ENCODE assay signal across 8 cellular contexts in genomic region chr15:42548258-42549051, GRCh38. TPM values are rescaled to one million over a fixed set of nuclear protein-coding genes. Genes with fewer than 3 reads are reported as not detected.
DNase-seq lines count a peak whose midpoint lies in the region; FAIRE-seq lines count a peak whose summit lies in the region.

Gene HAUS2, plus strand, starts transcription at chr15:42548838. Its CDS starts 35 bp downstream, at chr15:42548873.
Gene LRRC57, minus strand, starts transcription at chr15:42548793. Its CDS starts 359 bp downstream, at chr15:42548434.

- H2AFZ ChIP-seq in neuronal stem cell (ENCODE audit: low read length): peak within 1 kb of the TSS; percentile 97

- peak within 1 kb of the TSS; percentile 99 for H3K23ac ChIP-seq in neuronal stem cell (ENCODE audit: low read depth, low read length, poor library complexity)

- H3K18ac ChIP-seq in neuronal stem cell (ENCODE audit: low read length): peak within 1 kb of the TSS; percentile 95

- H2BK120ac ChIP-seq in neuronal stem cell (ENCODE audit: low read depth, low read length): no peak within 1 kb of the TSS

- DNase-seq in ELF-1 (ENCODE audit: low read depth, low spot score): peak; percentile 95
- DNase-seq in GOT3 (lab: John Stamatoyannopoulos, UW): peak; percentile 62
- DNase-seq in LoVo (ENCODE audit: low spot score): peak; percentile 95
- DNase-seq in SJSA1 (ENCODE audit: low read depth in 1 of 2, low spot score in 2 of 2): peak; percentile 89 to 93
- DNase-seq in activated naive CD4-positive, alpha-beta T cell (lab: John Stamatoyannopoulos, UW): peak; percentile 70 to 78 (median 70)
- DNase-seq in frontal cortex (ENCODE audit: low spot score in 2 of 2): peak; percentile 82 to 91
- DNase-seq in neuronal stem cell (ENCODE audit: low spot score): peak; percentile 91

- peak within 1 kb of the TSS; percentile 10 for H4K8ac ChIP-seq in neuronal stem cell (ENCODE audit: low read depth, low read length)

- no CpG with 5 or more reads among the region's 71 CpGs for WGBS in neuronal stem cell (ENCODE audit: extremely low coverage in 2 of 2, insufficient read length in 2 of 2, insufficient replicate concordance in 1 of 2), 2 donors

- no peak within 1 kb of the TSS for H3K14ac ChIP-seq in neuronal stem cell (ENCODE audit: low read length)

- H3K4me2 ChIP-seq in neuronal stem cell (ENCODE audit: insufficient read depth, low read length, poor library complexity, severe bottlenecking): peak within 1 kb of the TSS; percentile 76

- H4K91ac ChIP-seq in neuronal stem cell (ENCODE audit: low read depth, low read length, poor library complexity): no peak within 1 kb of the TSS

- peak within 1 kb of the TSS; percentile 27 for H2BK5ac ChIP-seq in neuronal stem cell (ENCODE audit: low read length)

- no peaks in the 10 kb centered on the region; the same call in 1 of the 2 replicates for H3K9me3 ChIP-seq in SJSA1 (replicated peaks)
- H3K9me3 ChIP-seq in neuronal stem cell (replicated peaks in 1 of 2; ENCODE audit: control insufficient read depth in 2 of 2, insufficient read depth in 1 of 2, low read depth in 1 of 2, low read length in 2 of 2): no peaks in the 10 kb centered on the region
- H3K9me3 ChIP-seq in subcutaneous abdominal adipose tissue (ENCODE audit: control insufficient read depth in 5 of 5, low read length in 5 of 5): no peaks in the 10 kb centered on the region

- H2AK5ac ChIP-seq in neuronal stem cell (ENCODE audit: low read depth, low read length): no peak within 1 kb of the TSS

- H3K27ac ChIP-seq in SJSA1 (peak within 1 kb of the TSS; percentile 79), neuronal stem cell (replicated peaks; ENCODE audit: low read length) (peak within 1 kb of the TSS; percentile 62), subcutaneous abdominal adipose tissue (ENCODE audit: low read depth, low read length) (peak within 1 kb of the TSS; percentile 89)

- H3K4me1 ChIP-seq in SJSA1 (replicated peaks) (peaks cover 13% of the 10 kb centered on the region; the same call in 1 of the 2 replicates), neuronal stem cell (ENCODE audit: control insufficient read depth in 2 of 2, insufficient read depth in 1 of 2, low read depth in 1 of 2, low read length in 2 of 2) (peaks cover 2 to 12% of the 10 kb centered on the region in 2 donors), subcutaneous abdominal adipose tissue (ENCODE audit: control insufficient read depth in 5 of 5, insufficient read depth in 5 of 5, low read length in 5 of 5) (peaks cover 0 to 29% (median 20%) of the 10 kb centered on the region in 5 donors)

- FAIRE-seq in frontal cortex (lab: Jason Lieb, UNC): no peak

- H3K27me3 ChIP-seq in SJSA1 (replicated peaks) (no peaks in the 10 kb centered on the region), neuronal stem cell (ENCODE audit: control insufficient read depth in 3 of 3, insufficient read depth in 3 of 3, low read depth in 1 of 3, low read length in 3 of 3) (no peaks in the 10 kb centered on the region), subcutaneous abdominal adipose tissue (ENCODE audit: control insufficient read depth in 5 of 5, insufficient read depth in 4 of 5, low read length in 5 of 5) (no peaks in the 10 kb centered on the region)

- H3K4ac ChIP-seq in neuronal stem cell (ENCODE audit: low read length): no peak within 1 kb of the TSS

- H3K9ac ChIP-seq in neuronal stem cell (ENCODE audit: low read depth, low read length, poor library complexity): peak within 1 kb of the TSS; percentile 86
- peak within 1 kb of the TSS; percentile 92 to 99 (median 97) for H3K9ac ChIP-seq in subcutaneous abdominal adipose tissue (ENCODE audit: low read length in 5 of 5)

- H3K79me1 ChIP-seq in neuronal stem cell (ENCODE audit: low read depth, low read length): peaks cover 3% of the 10 kb centered on the region

- no peak within 1 kb of the TSS for H2BK12ac ChIP-seq in neuronal stem cell (ENCODE audit: low read length)

- H3K36me3 ChIP-seq in SJSA1: peaks cover 51% of the 10 kb centered on the region
- H3K36me3 ChIP-seq in neuronal stem cell (replicated peaks in 1 of 2; ENCODE audit: control insufficient read depth in 2 of 2, insufficient read depth in 2 of 2, low read length in 2 of 2): peaks cover 0 to 55% of the 10 kb centered on the region in 2 donors
- peaks cover 13 to 21% (median 16%) of the 10 kb centered on the region in 5 donors for H3K36me3 ChIP-seq in subcutaneous abdominal adipose tissue (ENCODE audit: control insufficient read depth in 5 of 5, insufficient read depth in 5 of 5, low read length in 5 of 5)

- peak within 1 kb of the TSS; percentile 87 for H3K4me3 ChIP-seq in SJSA1
- peak within 1 kb of the TSS; percentile 81 to 92 for H3K4me3 ChIP-seq in neuronal stem cell (ENCODE audit: low read length in 2 of 2)
- peak within 1 kb of the TSS; percentile 97 to 99 (median 98) for H3K4me3 ChIP-seq in subcutaneous abdominal adipose tissue (ENCODE audit: low read depth in 1 of 5, low read length in 5 of 5)

- H2BK15ac ChIP-seq in neuronal stem cell (ENCODE audit: low read length): no peak within 1 kb of the TSS

RNA-seq across cellular contexts. Expression of gene HAUS2, which starts in this region (rescaled TPM):
- total RNA-seq in SJSA1 (2014; rRNA removed; shearing (Covaris generic)): 88.9 and 92.3 TPM in 2 replicates
- total RNA-seq in frontal cortex: 60.7 TPM
- 17.2 TPM for polyA plus RNA-seq in neuronal stem cell (2013, experiment 1 of 2)
- 18.4 TPM for polyA plus RNA-seq in neuronal stem cell (2013, experiment 2 of 2)

RNA-seq across cellular contexts. Expression of gene LRRC57, which starts in this region (rescaled TPM):
- total RNA-seq in SJSA1 (2014; rRNA removed; shearing (Covaris generic)): 13.9 and 24.4 TPM in 2 replicates
- total RNA-seq in frontal cortex: 14.3 TPM
- polyA plus RNA-seq in neuronal stem cell (2013, experiment 1 of 2): 8.5 TPM
- 9.2 TPM for polyA plus RNA-seq in neuronal stem cell (2013, experiment 2 of 2)

Comparison
In these comparisons a context has a peak if more than half of its experiments do, and no peak if none do; other contexts are left out.
1. Peak in every context shown above with its lines: DNase-seq, H3K4me3 ChIP-seq and H3K27ac ChIP-seq.